Comparison of ENCODE assay signal across 15 cellular contexts in genomic region chr10:127989481-127989964, GRCh38.
DNase-seq lines count a peak whose midpoint lies in the region; ATAC-seq and TF ChIP-seq lines count a peak whose summit lies in the region.
"Had no signal": no experiment of that assay in that cellular context is flagged by ENCODE, and none has a peak within 500 bp of the region (broad histone marks: within the 10 kb centered on the region; RNA-seq: fewer than 3 reads in every experiment).

No MANE protein-coding gene starts in this region.

- peaks cover 31% of the 10 kb centered on the region for H3K4me1 Mint-ChIP-seq in osteocyte (ENCODE audit: unreplicated experiment)

- H3K9me3 Mint-ChIP-seq in osteocyte (ENCODE audit: unreplicated experiment) = no peaks in the 10 kb centered on the region

- H3K4me3 ChIP-seq in BLaER1 treated with 17β-estradiol and CSF1 and Interleukin-3, amounts not matched to agents 10 nM and 100 nM = no peak overlapping the region
- H3K4me3 ChIP-seq: dorsolateral prefrontal cortex, mucosa of descending colon had no signal

- no peaks in the 10 kb centered on the region for H3K36me3 Mint-ChIP-seq in osteocyte (ENCODE audit: unreplicated experiment)
- H3K36me3 Mint-ChIP-seq: stimulated activated naive B cell treated with anti-CD40 and anti-IgM and Interleukin-4, amounts not matched to agents 10 μg/mL and 1 μg/mL and 100 μg/mL, for 72 hours had no signal

- DNase-seq in M059J (ENCODE audit: low read depth) (peak; percentile 34), dermis blood vessel endothelial cell (peak; percentile 81), osteocyte (ENCODE audit: extremely low spot score, unreplicated experiment) (no peak), NCI-H1105 (lab: John Stamatoyannopoulos, UW) (no peak)
- DNase-seq: anterior cingulate cortex; dorsolateral prefrontal cortex; mucosa of descending colon; NCI-H187; NCI-H748 treated with DMSO at 0.1 percent for 48 hours; SHP77 treated with DMSO at 0.1 percent for 48 hours; stimulated activated naive B cell treated with anti-CD40 and anti-IgM and Interleukin-4, amounts not matched to agents 10 μg/mL and 1 μg/mL and 100 μg/mL, for 72 hours had no signal

- H3K9me3 ChIP-seq in BLaER1 treated with 17β-estradiol and CSF1 and Interleukin-3, amounts not matched to agents 10 nM and 100 nM (replicated peaks in 1 of 11) = peaks cover 0 to 15% (median 4%) of the 10 kb centered on the region in 11 experiments; a peak in 8 of 22 replicates
- H3K9me3 ChIP-seq: mucosa of descending colon had no signal

- peak overlapping the region; percentile 71 to 89 (median 80) for H3K4me2 ChIP-seq in BLaER1 treated with 17β-estradiol and CSF1 and Interleukin-3, amounts not matched to agents 10 nM and 100 nM

- no peak overlapping the region for H3K4me3 Mint-ChIP-seq in osteocyte (ENCODE audit: unreplicated experiment)
- H3K4me3 Mint-ChIP-seq: stimulated activated naive B cell treated with anti-CD40 and anti-IgM and Interleukin-4, amounts not matched to agents 10 μg/mL and 1 μg/mL and 100 μg/mL, for 72 hours had no signal

- H3K27me3 ChIP-seq in BLaER1 treated with 17β-estradiol and CSF1 and Interleukin-3, amounts not matched to agents 10 nM and 100 nM = no peaks in the 10 kb centered on the region
- H3K27me3 ChIP-seq: dorsolateral prefrontal cortex had no signal

- H3K4me1 ChIP-seq in BLaER1 treated with 17β-estradiol and CSF1 and Interleukin-3, amounts not matched to agents 10 nM and 100 nM = peaks cover 51 to 86% (median 61%) of the 10 kb centered on the region in 10 experiments

- H3K27ac ChIP-seq in BLaER1 treated with 17β-estradiol and CSF1 and Interleukin-3, amounts not matched to agents 10 nM and 100 nM = peak overlapping the region in 4 of 11 experiments; percentile 23 to 70 (median 66); a peak in 3 of 22 replicates
- H3K27ac ChIP-seq: dorsolateral prefrontal cortex, HL-60 had no signal

- peaks cover 0 to 11% (median 0%) of the 10 kb centered on the region in 11 experiments; a peak in 6 of 22 replicates for H3K36me3 ChIP-seq in BLaER1 treated with 17β-estradiol and CSF1 and Interleukin-3, amounts not matched to agents 10 nM and 100 nM

- H3K27me3 Mint-ChIP-seq in osteocyte (ENCODE audit: unreplicated experiment) = no peaks in the 10 kb centered on the region

- TF ChIP-seq CTCF in osteocyte (IDR thresholded peaks at IDR 0.05) = no peak

- H4K20me1 ChIP-seq in BLaER1 treated with 17β-estradiol and CSF1 and Interleukin-3, amounts not matched to agents 10 nM and 100 nM = no peaks in the 10 kb centered on the region

- ATAC-seq in HG02884 (IDR thresholded peaks at IDR 0.05; ENCODE audit: unreplicated experiment) = no peak
- ATAC-seq in GM18867 (IDR thresholded peaks at IDR 0.05; ENCODE audit: unreplicated experiment) = no peak
- ATAC-seq: mucosa of descending colon had no signal

- H3K27ac Mint-ChIP-seq in osteocyte (ENCODE audit: unreplicated experiment) = peak overlapping the region; percentile 48
- H3K27ac Mint-ChIP-seq: stimulated activated naive B cell treated with anti-CD40 and anti-IgM and Interleukin-4, amounts not matched to agents 10 μg/mL and 1 μg/mL and 100 μg/mL, for 72 hours had no signal

- peak overlapping the region in 2 of 11 experiments; percentile 2 to 37; a peak in 4 of 22 replicates for H3K9ac ChIP-seq in BLaER1 treated with 17β-estradiol and CSF1 and Interleukin-3, amounts not matched to agents 10 nM and 100 nM

Comparison
In these comparisons a context has a peak if more than half of its experiments do, and no peak if none do; other contexts are left out.
1. DNase-seq: peak in M059J (single experiment) and dermis blood vessel endothelial cell (single experiment); none in osteocyte (single experiment) and NCI-H1105 (single experiment).